Comparison of ENCODE assay signal across 1 cellular context in genomic region chr5:43497311-43498104, GRCh38.
TF ChIP-seq lines count a peak whose summit lies in the region.

No MANE protein-coding gene starts in this region.

TF ChIP-seq in WTC11, 78 proteins besides CTCF, POLR2A, EP300 and RAD21 (continued from another document):
- TF ChIP-seq PRRX2 (CRISPR knock-in tag; IDR thresholded peaks at IDR 0.05) (no peak), MYBL2 (CRISPR knock-in tag; IDR thresholded peaks at IDR 0.05) (no peak), ZNF396 (CRISPR knock-in tag; IDR thresholded peaks at IDR 0.05; ENCODE audit: borderline replicate concordance) (no peak), ZNF281 (CRISPR knock-in tag; IDR thresholded peaks at IDR 0.05) (no peak), TCF7 (CRISPR knock-in tag; IDR thresholded peaks at IDR 0.05; ENCODE audit: low read depth) (no peak), STAT6 (CRISPR knock-in tag; conservative IDR thresholded peaks at IDR 0.05; ENCODE audit: low read depth) (no peak), ZSCAN18 (CRISPR knock-in tag; IDR thresholded peaks at IDR 0.05) (no peak), GRHL2 (CRISPR knock-in tag; IDR thresholded peaks at IDR 0.05; ENCODE audit: insufficient replicate concordance, severe bottlenecking) (no peak), RORB (CRISPR knock-in tag; IDR thresholded peaks at IDR 0.05) (no peak), ZNF425 (CRISPR knock-in tag; conservative IDR thresholded peaks at IDR 0.05) (no peak)
TF ChIP-seq in WTC11: peak in this region for 0.
